Comparison of ENCODE assay signal across 15 cellular contexts in genomic region chr15:75446146-75446545, GRCh38. TPM values are rescaled to one million over a fixed set of nuclear protein-coding genes. Genes with fewer than 3 reads are reported as not detected.
DNase-seq lines count a peak whose midpoint lies in the region; ATAC-seq and TF ChIP-seq lines count a peak whose summit lies in the region.
"Had no signal": no experiment of that assay in that cellular context is flagged by ENCODE, and none has a peak within 500 bp of the region (broad histone marks: within the 10 kb centered on the region; RNA-seq: fewer than 3 reads in every experiment).

No MANE protein-coding gene starts in this region.

- peak overlapping the region; percentile 53 to 57 for H3K4me3 Mint-ChIP-seq in activated T-cell treated with anti-CD3 and anti-CD28 coated beads, Interleukin-2, amount 50 U/mL, for 72 hours
- no peak overlapping the region for H3K4me3 Mint-ChIP-seq in nephron progenitor cell

- POLR2A ChIA-PET in HEK293 (lab: Yijun Ruan, JAX) = interaction anchor here (0.6 to 2.0 kb wide), 4 partner anchors 9 to 891 kb away, joined by 3 to 15 read pairs (median 6); partner anchors contain the start of gene MAN2C1

- TF ChIP-seq CTCF in HEK293 (tag by site-specific recombination; IDR thresholded peaks at IDR 0.05) (no peak), nephron progenitor cell (IDR thresholded peaks at IDR 0.05) (no peak)

- H3K27me3 Mint-ChIP-seq in activated T-cell treated with anti-CD3 and anti-CD28 coated beads, Interleukin-2, amount 50 U/mL, for 72 hours (ENCODE audit: low read depth) = no peaks in the 10 kb centered on the region
- H3K27me3 Mint-ChIP-seq in nephron progenitor cell (ENCODE audit: low read depth, poor library complexity) = no peaks in the 10 kb centered on the region

- peak overlapping the region; percentile 13; the same call in 1 of the 2 replicates for H3K27ac ChIP-seq in HEK293 (ENCODE audit: extremely low read depth, low read depth, low read length)
- H3K27ac ChIP-seq: gastroesophageal sphincter, parathyroid adenoma, SJCRH30, testis, VCaP had no signal

- CTCF ChIA-PET in HEK293 (lab: Yijun Ruan, JAX) = interaction anchor here (0.6 kb wide), 1 partner anchor 52 kb away, joined by 3 read pairs; no protein-coding TSS in a partner anchor

- H3K4me1 Mint-ChIP-seq in activated T-cell treated with anti-CD3 and anti-CD28 coated beads, Interleukin-2, amount 50 U/mL, for 72 hours (ENCODE audit: low read depth) = peaks cover 75% of the 10 kb centered on the region
- H3K4me1 Mint-ChIP-seq in nephron progenitor cell = peaks cover 43% of the 10 kb centered on the region

- no peaks in the 10 kb centered on the region for H3K9me3 ChIP-seq in HEK293 (ENCODE audit: control insufficient read depth, insufficient read depth, low read depth, low read length)
- H3K9me3 ChIP-seq: gastroesophageal sphincter, SJCRH30, testis had no signal

- H3K36me3 Mint-ChIP-seq in activated T-cell treated with anti-CD3 and anti-CD28 coated beads, Interleukin-2, amount 50 U/mL, for 72 hours (ENCODE audit: insufficient read depth in 2 of 2) = peaks cover 7 to 15% of the 10 kb centered on the region in 2 donors
- peaks cover 48% of the 10 kb centered on the region for H3K36me3 Mint-ChIP-seq in nephron progenitor cell (ENCODE audit: low read depth)

- H3K9me3 Mint-ChIP-seq in activated T-cell treated with anti-CD3 and anti-CD28 coated beads, Interleukin-2, amount 50 U/mL, for 72 hours = no peaks in the 10 kb centered on the region
- no peaks in the 10 kb centered on the region for H3K9me3 Mint-ChIP-seq in nephron progenitor cell

- peak overlapping the region; percentile 76 for H3K27ac Mint-ChIP-seq in activated T-cell treated with anti-CD3 and anti-CD28 coated beads, Interleukin-2, amount 50 U/mL, for 72 hours
- H3K27ac Mint-ChIP-seq in nephron progenitor cell = peak overlapping the region; percentile 96

- H3K4me3 ChIP-seq in HEK293 (ENCODE audit: low read depth, low read length) = no peak overlapping the region
- H3K4me3 ChIP-seq: gastroesophageal sphincter, SJCRH30, testis had no signal

- peaks cover 10 to 19% of the 10 kb centered on the region in 2 experiments; a peak in 2 of 3 replicates for H3K36me3 ChIP-seq in HEK293 (ENCODE audit: control insufficient read depth in 2 of 2, insufficient read depth in 1 of 2, low read length in 2 of 2)

- H3K4me1 ChIP-seq in HEK293 (ENCODE audit: control insufficient read depth, insufficient read depth, low read length) = peaks cover 23% of the 10 kb centered on the region
- H3K4me1 ChIP-seq: SJCRH30 had no signal

- ATAC-seq in activated T-cell treated with anti-CD3 and anti-CD28 coated beads, Interleukin-2, amount 50 U/mL, for 72 hours (replicated peaks in 1 of 2) = peak in 1 of 2 donors; percentile 2
- ATAC-seq in GM18873 (IDR thresholded peaks at IDR 0.05; ENCODE audit: low FRiP score, unreplicated experiment) (no peak), HG02763 (IDR thresholded peaks at IDR 0.05; ENCODE audit: unreplicated experiment) (no peak)
- ATAC-seq: gastroesophageal sphincter had no signal

- DNase-seq in activated T-cell treated with anti-CD3 and anti-CD28 coated beads for 24 hours (ENCODE audit: low read depth) (peak; percentile 4), activated T-cell treated with anti-CD3 and anti-CD28 coated beads for 4 hours (no peak), nephron progenitor cell (no peak), MV-4-11 (lab: John Stamatoyannopoulos, UW) (no peak)
- peak; percentile 11 to 25 for DNase-seq in activated T-cell treated with anti-CD3 and anti-CD28 coated beads, Interleukin-2, amount 50 U/mL, for 72 hours
- DNase-seq: DMS 273 treated with DMSO at 0.1 percent for 48 hours, MM.1S, SJCRH30, testis had no signal

TF ChIP-seq in HEK293, 187 proteins besides CTCF, POLR2A, EP300 and RAD21 (continues in another document):
- TF ChIP-seq ZNF174 (tag by site-specific recombination; IDR thresholded peaks at IDR 0.05) = no peak
- TF ChIP-seq, protein P1, sequence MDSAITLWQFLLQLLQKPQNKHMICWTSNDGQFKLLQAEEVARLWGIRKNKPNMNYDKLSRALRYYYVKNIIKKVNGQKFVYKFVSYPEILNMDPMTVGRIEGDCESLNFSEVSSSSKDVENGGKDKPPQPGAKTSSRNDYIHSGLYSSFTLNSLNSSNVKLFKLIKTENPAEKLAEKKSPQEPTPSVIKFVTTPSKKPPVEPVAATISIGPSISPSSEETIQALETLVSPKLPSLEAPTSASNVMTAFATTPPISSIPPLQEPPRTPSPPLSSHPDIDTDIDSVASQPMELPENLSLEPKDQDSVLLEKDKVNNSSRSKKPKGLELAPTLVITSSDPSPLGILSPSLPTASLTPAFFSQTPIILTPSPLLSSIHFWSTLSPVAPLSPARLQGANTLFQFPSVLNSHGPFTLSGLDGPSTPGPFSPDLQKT (IDR thresholded peaks at IDR 0.05; ENCODE audit: borderline replicate concordance, low read depth, low read length) = no peak
- no peak for TF ChIP-seq ZNF610 (tag by site-specific recombination; IDR thresholded peaks at IDR 0.05; ENCODE audit: borderline replicate concordance)
- TF ChIP-seq ZNF266 (tag by site-specific recombination; IDR thresholded peaks at IDR 0.05; ENCODE audit: low read depth) = no peak
- TF ChIP-seq ZNF239 (tag by site-specific recombination; IDR thresholded peaks at IDR 0.05) = no peak
- TF ChIP-seq ZNF501 (tag by site-specific recombination; IDR thresholded peaks at IDR 0.05) = no peak
- no peak for TF ChIP-seq ZNF350 (tag by site-specific recombination; IDR thresholded peaks at IDR 0.05)
- TF ChIP-seq ZNF274 (IDR thresholded peaks at IDR 0.05; ENCODE audit: low read length) = no peak
- no peak for TF ChIP-seq ZNF274 (tag by site-specific recombination; IDR thresholded peaks at IDR 0.05; ENCODE audit: borderline replicate concordance)
- no peak for TF ChIP-seq ZNF114 (tag by site-specific recombination; IDR thresholded peaks at IDR 0.05)
- no peak for TF ChIP-seq WT1 (tag by site-specific recombination; IDR thresholded peaks at IDR 0.05)
- TF ChIP-seq, protein P2, sequence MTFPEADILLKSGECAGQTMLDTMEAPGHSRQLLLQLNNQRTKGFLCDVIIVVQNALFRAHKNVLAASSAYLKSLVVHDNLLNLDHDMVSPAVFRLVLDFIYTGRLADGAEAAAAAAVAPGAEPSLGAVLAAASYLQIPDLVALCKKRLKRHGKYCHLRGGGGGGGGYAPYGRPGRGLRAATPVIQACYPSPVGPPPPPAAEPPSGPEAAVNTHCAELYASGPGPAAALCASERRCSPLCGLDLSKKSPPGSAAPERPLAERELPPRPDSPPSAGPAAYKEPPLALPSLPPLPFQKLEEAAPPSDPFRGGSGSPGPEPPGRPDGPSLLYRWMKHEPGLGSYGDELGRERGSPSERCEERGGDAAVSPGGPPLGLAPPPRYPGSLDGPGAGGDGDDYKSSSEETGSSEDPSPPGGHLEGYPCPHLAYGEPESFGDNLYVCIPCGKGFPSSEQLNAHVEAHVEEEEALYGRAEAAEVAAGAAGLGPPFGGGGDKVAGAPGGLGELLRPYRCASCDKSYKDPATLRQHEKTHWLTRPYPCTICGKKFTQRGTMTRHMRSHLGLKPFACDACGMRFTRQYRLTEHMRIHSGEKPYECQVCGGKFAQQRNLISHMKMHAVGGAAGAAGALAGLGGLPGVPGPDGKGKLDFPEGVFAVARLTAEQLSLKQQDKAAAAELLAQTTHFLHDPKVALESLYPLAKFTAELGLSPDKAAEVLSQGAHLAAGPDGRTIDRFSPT (tag by site-specific recombination; IDR thresholded peaks at IDR 0.05) = no peak
- TF ChIP-seq HOXA7 (CRISPR knock-in tag; IDR thresholded peaks at IDR 0.05; ENCODE audit: borderline replicate concordance) = no peak
- no peak for TF ChIP-seq KLF17 (tag by site-specific recombination; IDR thresholded peaks at IDR 0.05)

RNA-seq across cellular contexts. Expression of gene SIN3A, which starts 5.3 kb away (rescaled TPM):
- total RNA-seq in activated T-cell treated with anti-CD3 and anti-CD28 coated beads, Interleukin-2, amount 50 U/mL, for 72 hours = 10 to 100 TPM; 93.1 to 96.4 TPM

Comparison
In these comparisons a context has a peak if more than half of its experiments do, and no peak if none do; other contexts are left out.
1. DNase-seq: peak in activated T-cell treated with anti-CD3 and anti-CD28 coated beads for 24 hours (single experiment) and activated T-cell treated with anti-CD3 and anti-CD28 coated beads, Interleukin-2, amount 50 U/mL, for 72 hours (2 of 2); none in activated T-cell treated with anti-CD3 and anti-CD28 coated beads for 4 hours (single experiment), nephron progenitor cell (single experiment) and MV-4-11 (single experiment).